Comparison of ENCODE assay signal across 11 cellular contexts in the genomic region with DNA sequence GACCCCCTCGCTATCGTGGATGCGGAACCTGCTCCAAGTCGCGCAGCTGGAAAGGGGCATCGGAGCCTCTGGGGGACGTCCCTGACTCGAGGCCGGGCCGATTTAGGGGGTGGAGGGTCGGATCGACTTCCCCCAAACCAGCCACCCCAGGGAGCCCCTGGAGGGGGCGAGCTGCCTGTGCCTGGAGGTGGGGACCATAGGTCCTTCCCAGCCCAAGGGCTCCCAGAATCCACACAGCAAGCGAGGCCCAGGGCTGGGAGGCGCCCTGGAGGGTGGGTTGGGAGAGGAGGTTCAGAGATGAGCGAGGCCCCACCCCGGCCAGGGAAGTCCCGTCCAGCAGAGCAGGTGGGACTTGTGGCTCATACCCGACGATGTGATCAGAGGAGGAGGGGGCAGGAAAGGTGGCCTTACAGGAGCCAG.
DNase-seq lines count a peak whose midpoint lies in the region; ATAC-seq and TF ChIP-seq lines count a peak whose summit lies in the region.
"Had no signal": no experiment of that assay in that cellular context is flagged by ENCODE, and none has a peak within 500 bp of the region (broad histone marks: within the 10 kb centered on the region; RNA-seq: fewer than 3 reads in every experiment).

No MANE protein-coding gene starts in this region.

- no peaks in the 10 kb centered on the region for H3K9me3 ChIP-seq in HEK293 (ENCODE audit: control insufficient read depth, insufficient read depth, low read depth, low read length)

- H3K4me1 Mint-ChIP-seq in activated CD8-positive, alpha-beta T cell treated with anti-CD3 and anti-CD28 coated beads for 36 hours (ENCODE audit: low read depth) = peaks cover 14% of the 10 kb centered on the region
- peaks cover 28% of the 10 kb centered on the region for H3K4me1 Mint-ChIP-seq in nephron progenitor cell

- H3K4me3 ChIP-seq in HEK293 (ENCODE audit: low read depth, low read length) = no peak overlapping the region

- ATAC-seq in activated CD8-positive, alpha-beta T cell treated with anti-CD3 and anti-CD28 coated beads for 36 hours = peak; percentile 22

- DNase-seq in NCI-H82 (lab: John Stamatoyannopoulos, UW) = peak; percentile 25
- DNase-seq in NCI-H82 treated with DMSO at 0.1 percent for 48 hours (lab: John Stamatoyannopoulos, UW; ENCODE audit: unreplicated experiment) = no peak
- DNase-seq in activated CD8-positive, alpha-beta T cell treated with anti-CD3 and anti-CD28 coated beads for 36 hours = peak; percentile 31
- DNase-seq in nephron progenitor cell = no peak
- DNase-seq in hypothalamus (lab: John Stamatoyannopoulos, UW) = no peak
- no peak for DNase-seq in NCI-H2029 (lab: John Stamatoyannopoulos, UW)
- DNase-seq in cerebellar nuclear complex (lab: John Stamatoyannopoulos, UW) = no peak
- DNase-seq: activated CD8-positive, alpha-beta memory T cell treated with anti-CD3 and anti-CD28 coated beads, Interleukin-2, amount 10 ng/mL, durations not matched to agents 7 days and 5 days; MV-4-11; small intestine had no signal

- CTCF ChIA-PET in HEK293 (lab: Yijun Ruan, JAX) = interaction anchor here (0.7 to 2.6 kb wide), 6 partner anchors 10 to 1082 kb away, joined by 3 to 22 read pairs (median 8); no protein-coding TSS in a partner anchor
- CTCF ChIA-PET in activated CD8-positive, alpha-beta T cell treated with anti-CD3 and anti-CD28 coated beads for 36 hours (lab: Charles Lee) = interaction anchor here (2.2 to 2.7 kb wide), 2 partner anchors 33 to 186 kb away, joined by 8 to 9 read pairs; no protein-coding TSS in a partner anchor

- H3K36me3 Mint-ChIP-seq in activated CD8-positive, alpha-beta T cell treated with anti-CD3 and anti-CD28 coated beads for 36 hours (ENCODE audit: low read depth) = no peaks in the 10 kb centered on the region
- no peaks in the 10 kb centered on the region for H3K36me3 Mint-ChIP-seq in nephron progenitor cell (ENCODE audit: low read depth)

- no peaks in the 10 kb centered on the region for H3K4me1 ChIP-seq in HEK293 (ENCODE audit: control insufficient read depth, insufficient read depth, low read length)

- TF ChIP-seq CTCF in HEK293 (tag by site-specific recombination; IDR thresholded peaks at IDR 0.05) = no peak
- TF ChIP-seq CTCF in activated CD8-positive, alpha-beta T cell treated with anti-CD3 and anti-CD28 coated beads for 36 hours (IDR thresholded peaks at IDR 0.05) = no peak
- TF ChIP-seq CTCF in nephron progenitor cell (IDR thresholded peaks at IDR 0.05) = no peak

- no peak overlapping the region for H3K27ac ChIP-seq in HEK293 (ENCODE audit: extremely low read depth, low read depth, low read length)

- H3K27ac Mint-ChIP-seq in activated CD8-positive, alpha-beta T cell treated with anti-CD3 and anti-CD28 coated beads for 36 hours = no peak overlapping the region
- H3K27ac Mint-ChIP-seq in nephron progenitor cell = no peak overlapping the region
- H3K27ac Mint-ChIP-seq: activated CD8-positive, alpha-beta memory T cell treated with anti-CD3 and anti-CD28 coated beads, Interleukin-2, amount 10 ng/mL, durations not matched to agents 7 days and 5 days had no signal

- H3K36me3 ChIP-seq in HEK293 (ENCODE audit: control insufficient read depth in 2 of 2, insufficient read depth in 1 of 2, low read length in 2 of 2) = no peaks in the 10 kb centered on the region

- peaks cover 16% of the 10 kb centered on the region for H3K27me3 Mint-ChIP-seq in activated CD8-positive, alpha-beta T cell treated with anti-CD3 and anti-CD28 coated beads for 36 hours
- H3K27me3 Mint-ChIP-seq in nephron progenitor cell (ENCODE audit: low read depth, poor library complexity) = peaks cover 25% of the 10 kb centered on the region

- H3K9me3 Mint-ChIP-seq in activated CD8-positive, alpha-beta T cell treated with anti-CD3 and anti-CD28 coated beads for 36 hours = no peaks in the 10 kb centered on the region
- no peaks in the 10 kb centered on the region for H3K9me3 Mint-ChIP-seq in nephron progenitor cell

- intact Hi-C loops in activated CD8-positive, alpha-beta T cell treated with anti-CD3 and anti-CD28 coated beads for 36 hours (cut with micrococcal nuclease) = loop anchor here (5.0 kb wide), 1 partner anchor 818 kb away; no protein-coding TSS in a partner anchor

- peak overlapping the region; percentile 59 for H3K4me3 Mint-ChIP-seq in activated CD8-positive, alpha-beta T cell treated with anti-CD3 and anti-CD28 coated beads for 36 hours
- peak overlapping the region; percentile 78 for H3K4me3 Mint-ChIP-seq in nephron progenitor cell

- POLR2A ChIA-PET in HEK293 (lab: Yijun Ruan, JAX) = interaction anchor here (2.1 kb wide), 1 partner anchor 168 kb away, joined by 7 read pairs; a partner anchor contains a TSS
- POLR2A ChIA-PET in activated CD8-positive, alpha-beta T cell treated with anti-CD3 and anti-CD28 coated beads for 36 hours (lab: Charles Lee) = no interaction called here

TF ChIP-seq in HEK293, 187 proteins besides CTCF, POLR2A, EP300 and RAD21:
- TF ChIP-seq ZNF776 (tag by site-specific recombination; IDR thresholded peaks at IDR 0.05; ENCODE audit: borderline replicate concordance) (no peak), ZNF274 (IDR thresholded peaks at IDR 0.05; ENCODE audit: low read length) (no peak), ZNF274 (tag by site-specific recombination; IDR thresholded peaks at IDR 0.05; ENCODE audit: borderline replicate concordance) (no peak), ZNF677 (tag by site-specific recombination; IDR thresholded peaks at IDR 0.05) (no peak), KLF7 (tag by site-specific recombination; IDR thresholded peaks at IDR 0.05; ENCODE audit: borderline replicate concordance) (no peak; the same call in 1 of the 2 replicates), GLIS2 (tag by site-specific recombination; IDR thresholded peaks at IDR 0.05) (peak; percentile 13; the same call in 1 of the 2 replicates), ZNF626 (tag by site-specific recombination; IDR thresholded peaks at IDR 0.05) (no peak), RBAK (tag by site-specific recombination; IDR thresholded peaks at IDR 0.05) (no peak), ZNF292 (tag by site-specific recombination; IDR thresholded peaks at IDR 0.05; ENCODE audit: borderline replicate concordance, low read depth) (no peak), SP2 (tag by site-specific recombination; IDR thresholded peaks at IDR 0.05) (peak; percentile 50)
- TF ChIP-seq, protein P1, sequence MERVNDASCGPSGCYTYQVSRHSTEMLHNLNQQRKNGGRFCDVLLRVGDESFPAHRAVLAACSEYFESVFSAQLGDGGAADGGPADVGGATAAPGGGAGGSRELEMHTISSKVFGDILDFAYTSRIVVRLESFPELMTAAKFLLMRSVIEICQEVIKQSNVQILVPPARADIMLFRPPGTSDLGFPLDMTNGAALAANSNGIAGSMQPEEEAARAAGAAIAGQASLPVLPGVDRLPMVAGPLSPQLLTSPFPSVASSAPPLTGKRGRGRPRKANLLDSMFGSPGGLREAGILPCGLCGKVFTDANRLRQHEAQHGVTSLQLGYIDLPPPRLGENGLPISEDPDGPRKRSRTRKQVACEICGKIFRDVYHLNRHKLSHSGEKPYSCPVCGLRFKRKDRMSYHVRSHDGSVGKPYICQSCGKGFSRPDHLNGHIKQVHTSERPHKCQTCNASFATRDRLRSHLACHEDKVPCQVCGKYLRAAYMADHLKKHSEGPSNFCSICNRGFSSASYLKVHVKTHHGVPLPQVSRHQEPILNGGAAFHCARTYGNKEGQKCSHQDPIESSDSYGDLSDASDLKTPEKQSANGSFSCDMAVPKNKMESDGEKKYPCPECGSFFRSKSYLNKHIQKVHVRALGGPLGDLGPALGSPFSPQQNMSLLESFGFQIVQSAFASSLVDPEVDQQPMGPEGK (tag by site-specific recombination; IDR thresholded peaks at IDR 0.05) = peak; percentile 24; the same call in 1 of the 2 replicates
TF ChIP-seq in HEK293: peak in this region for 3.

Comparison
In these comparisons a context has a peak if more than half of its experiments do, and no peak if none do; other contexts are left out.
1. DNase-seq: peak in NCI-H82 (single experiment) and activated CD8-positive, alpha-beta T cell treated with anti-CD3 and anti-CD28 coated beads for 36 hours (single experiment); none in NCI-H82 treated with DMSO at 0.1 percent for 48 hours (single experiment), nephron progenitor cell (single experiment), hypothalamus (0 of 51), NCI-H2029 (single experiment) and cerebellar nuclear complex (0 of 2).